Comparison of ENCODE assay signal across 15 cellular contexts in genomic region chr20:34546751-34547181, GRCh38. TPM values are rescaled to one million over a fixed set of nuclear protein-coding genes. Genes with fewer than 3 reads are reported as not detected.
DNase-seq lines count a peak whose midpoint lies in the region; ATAC-seq and TF ChIP-seq lines count a peak whose summit lies in the region.
"Had no signal": no experiment of that assay in that cellular context is flagged by ENCODE, and none has a peak within 500 bp of the region (broad histone marks: within the 10 kb centered on the region; RNA-seq: fewer than 3 reads in every experiment).

No MANE protein-coding gene starts in this region.

- no peaks in the 10 kb centered on the region for H3K27me3 ChIP-seq in mucosa of stomach (ENCODE audit: control insufficient read depth, insufficient read depth, low read length)
- H3K27me3 ChIP-seq: gastrocnemius medialis had no signal

- H3K4me1 ChIP-seq in mucosa of stomach (ENCODE audit: control insufficient read depth, insufficient read depth, low read length) = peaks cover 14% of the 10 kb centered on the region
- H3K4me1 ChIP-seq: gastrocnemius medialis had no signal

- H3K9me3 Mint-ChIP-seq in activated CD4-positive, alpha-beta T cell treated with anti-CD3 and anti-CD28 coated beads, Interleukin-2, amount 10 ng/mL, durations not matched to agents 7 days and 5 days = no peaks in the 10 kb centered on the region
- H3K9me3 Mint-ChIP-seq in mesothelial cell of epicardium = no peaks in the 10 kb centered on the region
- H3K9me3 Mint-ChIP-seq: natural killer cell treated with Interleukin-12 subunit alpha and Interleukin-12 subunit beta and Interleukin-15 and Interleukin-18, amount 100 ng/mL, for 72 hours had no signal

- peak; percentile 96 for DNase-seq in DMS53 (lab: John Stamatoyannopoulos, UW)
- DNase-seq in NCI-H187 (lab: John Stamatoyannopoulos, UW) = peak; percentile 67 to 82
- DNase-seq in NCI-H748 treated with DMSO at 0.1 percent for 48 hours (lab: John Stamatoyannopoulos, UW) = peak; percentile 49
- DNase-seq in activated CD4-positive, alpha-beta T cell treated with anti-CD3 and anti-CD28 coated beads, Interleukin-2, amount 10 ng/mL, durations not matched to agents 7 days and 5 days = no peak
- DNase-seq in activated CD4-positive, alpha-beta T cell treated with anti-CD3 and anti-CD28 coated beads, Interleukin-2, amount 50 U/mL, for 4 hours = no peak
- no peak for DNase-seq in mesothelial cell of epicardium (ENCODE audit: low spot score in 2 of 2, unreplicated experiment in 2 of 2)
- DNase-seq: activated CD4-positive, alpha-beta T cell treated with anti-CD3 and anti-CD28 coated beads for 1 hour; effector CD8-positive, alpha-beta T cell; gastrocnemius medialis; kidney glomerular epithelial cell; NK-92 treated with Interleukin-12 subunit alpha and Interleukin-12 subunit beta, amount 100 ng/mL, for 24 hours had no signal

- no peak overlapping the region for H3K4me3 ChIP-seq in mucosa of stomach (ENCODE audit: low read length)
- H3K4me3 ChIP-seq: gastrocnemius medialis, K562 had no signal

- POLR2A ChIA-PET in activated CD4-positive, alpha-beta T cell treated with anti-CD3 and anti-CD28 coated beads, Interleukin-2, amount 10 ng/mL, durations not matched to agents 7 days and 5 days (lab: Charles Lee) = no interaction called here

- CTCF ChIA-PET in activated CD4-positive, alpha-beta T cell treated with anti-CD3 and anti-CD28 coated beads, Interleukin-2, amount 10 ng/mL, durations not matched to agents 7 days and 5 days (lab: Charles Lee) = interaction anchor here (0.6 kb wide), 1 partner anchor 15 kb away, joined by 3 read pairs; no protein-coding TSS in a partner anchor

- H3K9ac ChIP-seq in mucosa of stomach (ENCODE audit: low read length) = peak overlapping the region; percentile 47

- H3K4me1 Mint-ChIP-seq in activated CD4-positive, alpha-beta T cell treated with anti-CD3 and anti-CD28 coated beads, Interleukin-2, amount 10 ng/mL, durations not matched to agents 7 days and 5 days = peaks cover 10% of the 10 kb centered on the region
- peaks cover 23% of the 10 kb centered on the region for H3K4me1 Mint-ChIP-seq in mesothelial cell of epicardium

- no peak for TF ChIP-seq CTCF in mesothelial cell of epicardium (IDR thresholded peaks at IDR 0.05; ENCODE audit: unreplicated experiment)

- no peak overlapping the region for H3K4me3 Mint-ChIP-seq in activated CD4-positive, alpha-beta T cell treated with anti-CD3 and anti-CD28 coated beads, Interleukin-2, amount 10 ng/mL, durations not matched to agents 7 days and 5 days
- no peak overlapping the region for H3K4me3 Mint-ChIP-seq in mesothelial cell of epicardium
- H3K4me3 Mint-ChIP-seq: natural killer cell treated with Interleukin-12 subunit alpha and Interleukin-12 subunit beta and Interleukin-15 and Interleukin-18, amount 100 ng/mL, for 72 hours had no signal

- H3K27me3 Mint-ChIP-seq in activated CD4-positive, alpha-beta T cell treated with anti-CD3 and anti-CD28 coated beads, Interleukin-2, amount 10 ng/mL, durations not matched to agents 7 days and 5 days = no peaks in the 10 kb centered on the region
- H3K27me3 Mint-ChIP-seq in mesothelial cell of epicardium (ENCODE audit: low read depth) = no peaks in the 10 kb centered on the region
- H3K27me3 Mint-ChIP-seq: natural killer cell treated with Interleukin-12 subunit alpha and Interleukin-12 subunit beta and Interleukin-15 and Interleukin-18, amount 100 ng/mL, for 72 hours had no signal

- no peak overlapping the region for H3K27ac Mint-ChIP-seq in activated CD4-positive, alpha-beta T cell treated with anti-CD3 and anti-CD28 coated beads, Interleukin-2, amount 10 ng/mL, durations not matched to agents 7 days and 5 days
- no peak overlapping the region for H3K27ac Mint-ChIP-seq in mesothelial cell of epicardium

- H3K36me3 ChIP-seq in mucosa of stomach (ENCODE audit: control insufficient read depth, insufficient read depth, low read length) = no peaks in the 10 kb centered on the region

- no peak for ATAC-seq in GM18511 (IDR thresholded peaks at IDR 0.05; ENCODE audit: unreplicated experiment)
- ATAC-seq: gastrocnemius medialis; K562; natural killer cell treated with Interleukin-12 subunit alpha and Interleukin-12 subunit beta and Interleukin-15 and Interleukin-18, amount 100 ng/mL, for 72 hours had no signal

- H3K36me3 Mint-ChIP-seq in activated CD4-positive, alpha-beta T cell treated with anti-CD3 and anti-CD28 coated beads, Interleukin-2, amount 10 ng/mL, durations not matched to agents 7 days and 5 days (ENCODE audit: low read depth) = no peaks in the 10 kb centered on the region
- H3K36me3 Mint-ChIP-seq in mesothelial cell of epicardium = peaks cover 2% of the 10 kb centered on the region
- H3K36me3 Mint-ChIP-seq: natural killer cell treated with Interleukin-12 subunit alpha and Interleukin-12 subunit beta and Interleukin-15 and Interleukin-18, amount 100 ng/mL, for 72 hours had no signal

- no peaks in the 10 kb centered on the region for H3K9me3 ChIP-seq in mucosa of stomach (ENCODE audit: control insufficient read depth, low read length)
- H3K9me3 ChIP-seq: gastrocnemius medialis had no signal

RNA-seq across cellular contexts. Expression of gene MAP1LC3A, which starts 11.8 kb away (rescaled TPM):
- total RNA-seq in activated CD4-positive, alpha-beta T cell treated with anti-CD3 and anti-CD28 coated beads, Interleukin-2, amount 10 ng/mL, durations not matched to agents 7 days and 5 days = 1 to 10 TPM; 2.6 to 2.7 TPM
- total RNA-seq in mesothelial cell of epicardium = 36.0 to 42.2 TPM (median 37.8 TPM) in 3 replicates

RNA-seq across cellular contexts. Expression of gene DYNLRB1, which starts 30.5 kb away (rescaled TPM):
- 100 to 1,000 TPM in 1 of 2 experiments, 10 to 100 TPM in 1; 90.5 to 105 TPM for total RNA-seq in activated CD4-positive, alpha-beta T cell treated with anti-CD3 and anti-CD28 coated beads, Interleukin-2, amount 10 ng/mL, durations not matched to agents 7 days and 5 days
- total RNA-seq in mesothelial cell of epicardium = 95.9 to 101 TPM (median 96.7 TPM) in 3 replicates

Comparison
In these comparisons a context has a peak if more than half of its experiments do, and no peak if none do; other contexts are left out.
1. DNase-seq: peak in DMS53 (single experiment), NCI-H187 (2 of 2) and NCI-H748 treated with DMSO at 0.1 percent for 48 hours (single experiment); none in activated CD4-positive, alpha-beta T cell treated with anti-CD3 and anti-CD28 coated beads, Interleukin-2, amount 10 ng/mL, durations not matched to agents 7 days and 5 days (single experiment), activated CD4-positive, alpha-beta T cell treated with anti-CD3 and anti-CD28 coated beads, Interleukin-2, amount 50 U/mL, for 4 hours (0 of 2) and mesothelial cell of epicardium (0 of 2).